ENCODE assay signal across 10 cellular contexts in genomic region chr14:104970231-104971068, GRCh38. TPM values are rescaled to one million over a fixed set of nuclear protein-coding genes. Genes with fewer than 3 reads are reported as not detected.
DNase-seq lines count a peak whose midpoint lies in the region; ATAC-seq and TF ChIP-seq lines count a peak whose summit lies in the region.
"Had no signal": no experiment of that assay in that cellular context is flagged by ENCODE, and none has a peak within 500 bp of the region (broad histone marks: within the 10 kb centered on the region; RNA-seq: fewer than 3 reads in every experiment).

No MANE protein-coding gene starts in this region.

- intact Hi-C loops in lower lobe of right lung (cut with DNase I): loop anchor here (10.0 kb wide), 1 partner anchor 74 kb away; no protein-coding TSS in a partner anchor
- intact Hi-C loops in uterus (cut with DNase I; ENCODE audit: low total_unique reads): no loop called here

- H3K27me3 ChIP-seq in lower lobe of right lung (ENCODE audit: low read depth) (no peaks in the 10 kb centered on the region), uterus (no peaks in the 10 kb centered on the region)

- peak; percentile 26 for DNase-seq in activated CD4-positive, CD25-positive, alpha-beta regulatory T cell treated with anti-CD3 and anti-CD28 coated beads, Interleukin-2, amount 50 U/mL, for 72 hours
- DNase-seq in cerebellum (ENCODE audit: low spot score): peak; percentile 60
- peak; percentile 63 for DNase-seq in lower lobe of right lung
- peak; percentile 92 to 94 for DNase-seq in uterus
- DNase-seq in NCI-H1105 (lab: John Stamatoyannopoulos, UW): no peak
- DNase-seq: NCI-H2227 treated with DMSO at 0.1 percent for 48 hours had no signal

- H3K4me3 ChIP-seq in lower lobe of right lung (peak overlapping the region; percentile 42), uterus (peak overlapping the region; percentile 34 to 38)

- no peak for ATAC-seq in activated CD4-positive, CD25-positive, alpha-beta regulatory T cell treated with anti-CD3 and anti-CD28 coated beads, Interleukin-2, amount 50 U/mL, for 24 hours
- ATAC-seq in lower lobe of right lung (no peak), HG03025 (IDR thresholded peaks at IDR 0.05; ENCODE audit: low FRiP score, unreplicated experiment) (no peak), GM18517 (IDR thresholded peaks at IDR 0.05; ENCODE audit: unreplicated experiment) (no peak)

- TF ChIP-seq CTCF in lower lobe of right lung (IDR thresholded peaks at IDR 0.05) (no peak), uterus (IDR thresholded peaks at IDR 0.05) (no peak)

- peaks cover 75% of the 10 kb centered on the region for H3K4me1 ChIP-seq in lower lobe of right lung
- H3K4me1 ChIP-seq in uterus: peaks cover 28 to 32% of the 10 kb centered on the region in 2 donors

- H3K27ac ChIP-seq in lower lobe of right lung (peak overlapping the region; percentile 86), uterus (peak overlapping the region; percentile 95 to 99)

- H3K36me3 ChIP-seq in lower lobe of right lung (no peaks in the 10 kb centered on the region), uterus (no peaks in the 10 kb centered on the region)

- no peaks in the 10 kb centered on the region for H3K9me3 ChIP-seq in lower lobe of right lung
- H3K9me3 ChIP-seq in uterus: no peaks in the 10 kb centered on the region

- peak; percentile 16 to 63 for TF ChIP-seq POLR2A in uterus (IDR thresholded peaks at IDR 0.05)

RNA-seq across cellular contexts. Expression of gene AHNAK2, which starts 7.7 kb away (rescaled TPM):
- 10.6 TPM for total RNA-seq in cerebellum
- 10.8 TPM for total RNA-seq in lower lobe of right lung
- 100 to 1,000 TPM in 1 of 4 donors, 10 to 100 TPM in 3; 44.9 to 175 (median 71.7) TPM for total RNA-seq in uterus
- total RNA-seq: B cell had no signal

RNA-seq across cellular contexts. Expression of gene CLBA1, which starts 15.1 kb away (rescaled TPM):
- 7.5 TPM for total RNA-seq in cerebellum
- 10.5 TPM for total RNA-seq in lower lobe of right lung
- total RNA-seq in uterus: 10 to 100 TPM in 2 of 4 donors, 1 to 10 TPM in 1, not detected in 1; 1.3 to 11.1 (median 10.1) TPM

RNA-seq across cellular contexts. Expression of gene PLD4, which starts 45.8 kb away (rescaled TPM):
- 3.9 TPM for total RNA-seq in cerebellum
- 1.2 TPM for total RNA-seq in lower lobe of right lung
- 10 to 100 TPM in 1 of 4 donors, 1 to 10 TPM in 1, not detected in 2; 1.3 to 10.9 TPM for total RNA-seq in uterus

RNA-seq across cellular contexts. Expression of gene CDCA4, which starts 50.4 kb away (rescaled TPM):
- total RNA-seq in cerebellum: 15.6 TPM
- total RNA-seq in lower lobe of right lung: 6.9 TPM
- 10 to 100 TPM in 2 of 4 donors, 1 to 10 TPM in 2; 2.3 to 43.3 (median 10.3) TPM for total RNA-seq in uterus
